ENCODE assay signal across 11 cellular contexts in the genomic region with DNA sequence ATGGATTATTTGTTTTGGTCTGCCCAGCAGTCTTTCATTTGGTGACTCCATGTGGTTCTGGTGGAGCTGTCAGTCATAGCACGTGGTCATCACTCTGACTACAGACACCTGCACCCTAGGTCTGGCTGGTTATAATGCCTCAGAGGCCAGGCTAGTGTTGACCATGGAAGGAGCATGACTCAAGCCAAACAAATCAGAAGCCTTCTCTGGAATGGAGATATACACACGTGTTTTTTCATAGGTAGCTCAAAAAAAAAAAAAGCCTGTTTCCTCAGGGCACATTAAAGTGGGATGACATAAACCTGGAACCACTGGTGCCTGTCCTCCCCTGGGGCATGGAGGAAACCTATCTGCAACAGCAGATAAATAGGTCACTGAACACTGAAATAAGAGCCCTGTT. TPM values are rescaled to one million over a fixed set of nuclear protein-coding genes. Genes with fewer than 3 reads are reported as not detected.
DNase-seq lines count a peak whose midpoint lies in the region; ATAC-seq and TF ChIP-seq lines count a peak whose summit lies in the region.
"Had no signal": no experiment of that assay in that cellular context is flagged by ENCODE, and none has a peak within 500 bp of the region (broad histone marks: within the 10 kb centered on the region; RNA-seq: fewer than 3 reads in every experiment).

No MANE protein-coding gene starts in this region.

- TF ChIP-seq POLR2A in body of pancreas (IDR thresholded peaks at IDR 0.05), result no peak

- intact Hi-C loops in body of pancreas (cut with DNase I), result no loop called here

- WGBS in body of pancreas, 2 donors, result 12 to 19% methylated on average over 2 of the region's 2 CpGs

- H3K4me3 ChIP-seq in body of pancreas, result no peak overlapping the region
- H3K4me3 ChIP-seq: neural progenitor cell had no signal

- H3K4me1 ChIP-seq in body of pancreas, result peaks cover 20% of the 10 kb centered on the region

- no peaks in the 10 kb centered on the region for H3K36me3 ChIP-seq in body of pancreas (replicated peaks in 1 of 2; ENCODE audit: insufficient read depth in 1 of 2, low read depth in 2 of 2)
- H3K36me3 ChIP-seq: neural progenitor cell had no signal

- no peak overlapping the region for H3K27ac ChIP-seq in body of pancreas
- H3K27ac ChIP-seq: neural progenitor cell had no signal

- no peak for TF ChIP-seq CTCF in body of pancreas (IDR thresholded peaks at IDR 0.05)

- no peaks in the 10 kb centered on the region for H3K9me3 ChIP-seq in body of pancreas

- DNase-seq in NCI-H2029 (lab: John Stamatoyannopoulos, UW), result peak; percentile 58
- peak; percentile 40 to 64 (median 57) for DNase-seq in body of pancreas
- DNase-seq in retina, result peak; percentile 28
- DNase-seq: DMS 273 treated with DMSO at 0.1 percent for 48 hours, foreskin fibroblast, left cardiac atrium, MV-4-11, T-helper 1 cell had no signal

- no peaks in the 10 kb centered on the region for H3K27me3 ChIP-seq in body of pancreas
- H3K27me3 ChIP-seq: neural progenitor cell had no signal

- ATAC-seq in body of pancreas, result peak; percentile 89
- no peak for ATAC-seq in HG02970 (IDR thresholded peaks at IDR 0.05; ENCODE audit: low FRiP score, unreplicated experiment)
- no peak for ATAC-seq in HG03025 (IDR thresholded peaks at IDR 0.05; ENCODE audit: low FRiP score, unreplicated experiment)

RNA-seq across cellular contexts. Expression of a gene that starts 8.1 kb away (rescaled TPM):
- total RNA-seq in body of pancreas, result 10 to 100 TPM; 22.6 to 55.0 TPM

RNA-seq across cellular contexts. Expression of a gene that starts 48.9 kb away (rescaled TPM):
- 10 to 100 TPM; 17.8 to 32.7 TPM for total RNA-seq in body of pancreas

RNA-seq across cellular contexts. Expression of a gene that starts 59.0 kb away (rescaled TPM):
- 10 to 100 TPM; 62.8 to 63.6 TPM for total RNA-seq in body of pancreas

RNA-seq across cellular contexts. Expression of a gene that starts 59.1 kb away (rescaled TPM):
- not detected for total RNA-seq in body of pancreas
